Comparison of ENCODE assay signal across 8 cellular contexts in genomic region chr12:3313655-3314305, GRCh38.
DNase-seq lines count a peak whose midpoint lies in the region; ATAC-seq and TF ChIP-seq lines count a peak whose summit lies in the region.

No MANE protein-coding gene starts in this region.

- peak overlapping the region; percentile 26 for H3K27ac ChIP-seq in GM23248
- H3K27ac ChIP-seq in Peyer's patch = no peak overlapping the region
- H3K27ac ChIP-seq in parathyroid adenoma = no peak overlapping the region

- DNase-seq in DMS114 treated with DMSO at 0.1 percent for 48 hours (lab: John Stamatoyannopoulos, UW; ENCODE audit: unreplicated experiment) (peak; percentile 12), GM23248 (peak; percentile 59), Peyer's patch (no peak), epithelial cell of proximal tubule (ENCODE audit: low read depth) (no peak), NCI-H2029 (lab: John Stamatoyannopoulos, UW) (no peak)

- no peaks in the 10 kb centered on the region for H3F3A ChIP-seq in GM23248 (ENCODE audit: insufficient read depth)

- no peaks in the 10 kb centered on the region for H4K20me1 ChIP-seq in GM23248 (ENCODE audit: insufficient read depth)

- TF ChIP-seq POLR2A in Peyer's patch (IDR thresholded peaks at IDR 0.05) = no peak

- in situ Hi-C loops in GM23248 (cut with MboI) = no loop called here

- H3K4me1 ChIP-seq in GM23248 (ENCODE audit: insufficient read depth) = peaks cover 10% of the 10 kb centered on the region
- H3K4me1 ChIP-seq in Peyer's patch = no peaks in the 10 kb centered on the region
- peaks cover 7% of the 10 kb centered on the region for H3K4me1 ChIP-seq in parathyroid adenoma

- H3K9ac ChIP-seq in GM23248 (peak overlapping the region; percentile 45), parathyroid adenoma (no peak overlapping the region)

- TF ChIP-seq CTCF in Peyer's patch (IDR thresholded peaks at IDR 0.05) (peak in 4 of 6 experiments; percentile 9 to 19 (median 15)), epithelial cell of proximal tubule (conservative IDR thresholded peaks at IDR 0.05; ENCODE audit: low read depth, low read length) (peak; percentile 50), parathyroid adenoma (IDR thresholded peaks at IDR 0.05) (peak; percentile 24)

- H3K27me3 ChIP-seq in GM23248 (replicated peaks; ENCODE audit: insufficient read depth) = peaks cover 5% of the 10 kb centered on the region
- no peaks in the 10 kb centered on the region for H3K27me3 ChIP-seq in Peyer's patch
- H3K27me3 ChIP-seq in parathyroid adenoma (ENCODE audit: control insufficient read depth, insufficient read depth, low read length) = no peaks in the 10 kb centered on the region

- ATAC-seq in HG02610 (IDR thresholded peaks at IDR 0.05; ENCODE audit: unreplicated experiment) (no peak), GM19035 (IDR thresholded peaks at IDR 0.05; ENCODE audit: unreplicated experiment) (no peak)

- H3K4me3 ChIP-seq in GM23248 (no peak overlapping the region), Peyer's patch (no peak overlapping the region), epithelial cell of proximal tubule (ENCODE audit: low read depth, low read length) (no peak overlapping the region), parathyroid adenoma (ENCODE audit: low read depth, low read length) (no peak overlapping the region)

- H3K79me2 ChIP-seq in GM23248 (ENCODE audit: insufficient read depth) (no peaks in the 10 kb centered on the region), parathyroid adenoma (no peaks in the 10 kb centered on the region)

- H3K9me2 ChIP-seq in GM23248 (ENCODE audit: insufficient read depth) = no peaks in the 10 kb centered on the region

- no peak overlapping the region for H2AFZ ChIP-seq in GM23248
- no peak overlapping the region for H2AFZ ChIP-seq in parathyroid adenoma

- peak overlapping the region; percentile 37 for H3K4me2 ChIP-seq in GM23248 (ENCODE audit: unreplicated experiment)
- H3K4me2 ChIP-seq in parathyroid adenoma (ENCODE audit: low read length) = no peak overlapping the region

- H3K9me3 ChIP-seq in GM23248 (ENCODE audit: low read depth) (no peaks in the 10 kb centered on the region), Peyer's patch (no peaks in the 10 kb centered on the region), parathyroid adenoma (ENCODE audit: control insufficient read depth, low read length) (no peaks in the 10 kb centered on the region)

- 48 to 49% methylated on average over 7 to 8 of the region's 8 CpGs for WGBS in GM23248 (ENCODE audit: low coverage in 1 of 2, low lambda C conversion rate in 2 of 2, missing lambda C conversion rate in 2 of 2), 2 experiments

- H3K36me3 ChIP-seq in GM23248 (ENCODE audit: low read depth) (no peaks in the 10 kb centered on the region), Peyer's patch (no peaks in the 10 kb centered on the region), parathyroid adenoma (ENCODE audit: control insufficient read depth, insufficient read depth, low read length) (no peaks in the 10 kb centered on the region)

Comparison
In these comparisons a context has a peak if more than half of its experiments do, and no peak if none do; other contexts are left out.
1. DNase-seq: peak in DMS114 treated with DMSO at 0.1 percent for 48 hours (single experiment) and GM23248 (single experiment); none in Peyer's patch (0 of 3), epithelial cell of proximal tubule (single experiment) and NCI-H2029 (single experiment).
2. Peak in every context shown above with its lines, with median percentiles within 50 percentile points of each other: CTCF ChIP-seq.